In genomic region chr10:52757777-52758176, GRCh38 we compare ENCODE assay signal across 20 cellular contexts. TPM values are rescaled to one million over a fixed set of nuclear protein-coding genes. Genes with fewer than 3 reads are reported as not detected.
DNase-seq lines count a peak whose midpoint lies in the region; ATAC-seq and TF ChIP-seq lines count a peak whose summit lies in the region.
"Had no signal": no experiment of that assay in that cellular context is flagged by ENCODE, and none has a peak within 500 bp of the region (broad histone marks: within the 10 kb centered on the region; RNA-seq: fewer than 3 reads in every experiment).

No MANE protein-coding gene starts in this region.

- no peaks in the 10 kb centered on the region for H3K36me3 Mint-ChIP-seq in osteocyte (ENCODE audit: unreplicated experiment)

- H3K4me1 Mint-ChIP-seq in osteocyte (ENCODE audit: unreplicated experiment) = peaks cover 5% of the 10 kb centered on the region
- H3K4me1 Mint-ChIP-seq: CD4-positive, alpha-beta memory T cell had no signal

- ATAC-seq in GM21367 (IDR thresholded peaks at IDR 0.05; ENCODE audit: unreplicated experiment) = no peak
- ATAC-seq: GM12878 had no signal

- H3K27me3 ChIP-seq in adipocyte (replicated peaks; ENCODE audit: control insufficient read depth, insufficient read depth, low read length) = peaks cover 5% of the 10 kb centered on the region
- H3K27me3 ChIP-seq: BE2C, SJSA1 had no signal

- H3K9me3 Mint-ChIP-seq in osteocyte (ENCODE audit: unreplicated experiment) = no peaks in the 10 kb centered on the region

- no peak overlapping the region for H3K4me3 Mint-ChIP-seq in osteocyte (ENCODE audit: unreplicated experiment)
- H3K4me3 Mint-ChIP-seq: CD4-positive, alpha-beta memory T cell had no signal

- no peak overlapping the region for H3K9ac ChIP-seq in adipocyte (ENCODE audit: low read length)

- H3K27ac Mint-ChIP-seq in osteocyte (ENCODE audit: unreplicated experiment) = no peak overlapping the region
- H3K27ac Mint-ChIP-seq: CD4-positive, alpha-beta memory T cell had no signal

- H3K4me1 ChIP-seq in adipocyte (ENCODE audit: control insufficient read depth, insufficient read depth, low read length) = peaks cover 30% of the 10 kb centered on the region
- H3K4me1 ChIP-seq: BE2C, SJSA1 had no signal

- no peaks in the 10 kb centered on the region for H3K9me3 ChIP-seq in adipocyte (ENCODE audit: control insufficient read depth, low read length)
- H3K9me3 ChIP-seq: BE2C, SJSA1 had no signal

- TF ChIP-seq CTCF in fibroblast of villous mesenchyme (IDR thresholded peaks at IDR 0.05; ENCODE audit: insufficient read depth, low read depth, low read length) = no peak
- no peak for TF ChIP-seq CTCF in osteocyte (IDR thresholded peaks at IDR 0.05)

- no peaks in the 10 kb centered on the region for H3K36me3 ChIP-seq in adipocyte (ENCODE audit: control insufficient read depth, insufficient read depth, low read length, severe bottlenecking)
- H3K36me3 ChIP-seq: BE2C, SJSA1 had no signal

- DNase-seq in AG20443 (ENCODE audit: low spot score) (peak; percentile 49), adipocyte (ENCODE audit: low read depth) (peak; percentile 66), fibroblast of villous mesenchyme (ENCODE audit: low read depth) (peak; percentile 10), osteocyte (ENCODE audit: extremely low spot score, unreplicated experiment) (peak; percentile 13), DMS 273 treated with DMSO at 0.1 percent for 48 hours (lab: John Stamatoyannopoulos, UW) (no peak)
- DNase-seq in activated CD8-positive, alpha-beta memory T cell treated with anti-CD3 and anti-CD28 coated beads, Interleukin-2, amount 50 U/mL, for 48 hours = no peak
- DNase-seq: BE2C; CD4-positive, alpha-beta memory T cell; DMS79; GDM1; NCI-H1092; NCI-H2081 treated with DMSO at 0.1 percent for 48 hours; NCI-H510A; NCI-H774 had no signal

- H3K27me3 Mint-ChIP-seq in osteocyte (ENCODE audit: unreplicated experiment) = peaks cover 3% of the 10 kb centered on the region
- H3K27me3 Mint-ChIP-seq: CD4-positive, alpha-beta memory T cell had no signal

- H3K4me3 ChIP-seq in adipocyte (ENCODE audit: low read length) (no peak overlapping the region), fibroblast of villous mesenchyme (ENCODE audit: low read depth, low read length) (no peak overlapping the region)
- H3K4me3 ChIP-seq: GM12878, SJSA1 had no signal

RNA-seq across cellular contexts. Expression of gene MBL2, which starts 14.8 kb away (rescaled TPM):
- total RNA-seq in fibroblast of villous mesenchyme (not detected in 2 replicates), osteocyte (not detected in 2 replicates)
- total RNA-seq: A673; CD4-positive, alpha-beta memory T cell; GM12878; H1; MCF 10A; SJSA1 had no signal

Comparison
In these comparisons a context has a peak if more than half of its experiments do, and no peak if none do; other contexts are left out.
1. DNase-seq: peak in AG20443 (single experiment), adipocyte (single experiment), fibroblast of villous mesenchyme (single experiment) and osteocyte (single experiment); none in DMS 273 treated with DMSO at 0.1 percent for 48 hours (single experiment) and activated CD8-positive, alpha-beta memory T cell treated with anti-CD3 and anti-CD28 coated beads, Interleukin-2, amount 50 U/mL, for 48 hours (single experiment).